ENCODE assay signal across 1 cellular context in genomic region chr17:80187090-80187489, GRCh38.
TF ChIP-seq lines count a peak whose summit lies in the region.

No MANE protein-coding gene starts in this region.

TF ChIP-seq in K562, 482 proteins besides CTCF, POLR2A, EP300 and RAD21:
- TF ChIP-seq SMARCC2 (IDR thresholded peaks at IDR 0.05; ENCODE audit: low read depth) (no peak), FOXJ3 (CRISPR knock-in tag; IDR thresholded peaks at IDR 0.05) (0 out of 2 replicates have a peak, but pooled peaks have one; percentile 40), FOSL1 (tag; conservative IDR thresholded peaks at IDR 0.05) (peak; percentile 44; the same call in 1 of the 2 replicates)
